Comparison of ENCODE assay signal across 1 cellular context in the genomic region with DNA sequence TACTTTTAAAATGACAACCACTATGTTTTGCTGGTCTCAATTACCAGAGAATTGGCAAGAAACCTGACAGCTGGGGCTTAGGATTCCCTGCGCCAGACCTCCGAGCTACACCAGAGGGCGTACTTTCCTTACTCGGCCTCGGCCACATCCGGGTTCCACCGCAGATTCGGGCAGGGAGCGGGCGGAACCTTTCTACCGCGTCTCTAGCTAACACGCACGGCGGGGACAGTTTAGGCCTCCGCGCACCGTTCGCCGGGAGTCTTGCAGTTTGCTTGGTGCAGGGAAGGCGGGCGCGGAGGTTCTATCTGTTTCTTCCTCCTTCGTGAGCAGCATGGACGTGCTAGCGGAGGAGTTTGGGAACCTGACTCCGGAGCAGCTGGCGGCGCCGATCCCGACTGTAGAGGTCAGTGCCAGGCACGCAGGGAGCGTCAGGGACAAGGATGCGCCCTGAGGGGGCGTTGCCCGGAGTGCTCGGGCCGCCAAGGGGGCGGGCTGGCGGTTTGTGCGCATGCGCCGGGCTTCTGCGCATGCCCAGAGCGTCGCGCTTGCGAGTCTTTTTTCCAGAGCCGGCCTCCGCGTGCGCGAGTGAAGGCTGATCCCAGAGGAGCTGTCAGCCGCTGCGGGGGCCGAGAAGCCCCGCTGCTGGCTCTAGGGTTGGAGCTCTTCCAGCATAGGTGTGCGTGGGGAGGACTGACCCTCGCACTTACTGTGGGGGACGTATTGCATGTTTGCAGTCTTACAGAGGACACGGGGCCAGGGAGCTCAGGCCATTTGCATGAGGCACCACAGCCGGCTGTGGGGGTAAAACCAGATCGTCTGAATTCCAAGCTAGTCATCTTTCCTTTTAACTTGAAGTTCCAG.
TF ChIP-seq lines count a peak whose summit lies in the region.

Gene POLR3B (plus strand): TSS at position 200 of the 861 bp plus-strand sequence. CDS start 132 bp downstream, at position 332.

TF ChIP-seq in GM12878, 131 proteins besides CTCF, POLR2A, EP300 and RAD21 (continued from another document):
- peak; percentile 83 for TF ChIP-seq POLR2AphosphoS5 (IDR thresholded peaks at IDR 0.05; ENCODE audit: low read length)
- TF ChIP-seq ZBTB4 (CRISPR knock-in tag; IDR thresholded peaks at IDR 0.05): no peak
- TF ChIP-seq SMARCA5 (IDR thresholded peaks at IDR 0.05): peak; percentile 97
- TF ChIP-seq BMI1 (IDR thresholded peaks at IDR 0.05; ENCODE audit: borderline replicate concordance): no peak
- no peak for TF ChIP-seq SUPT20H (IDR thresholded peaks at IDR 0.05; ENCODE audit: borderline replicate concordance, control insufficient read depth, low read depth, low read length)
- TF ChIP-seq E2F8 (IDR thresholded peaks at IDR 0.05; ENCODE audit: low read depth, partially characterized antibody): peak; percentile 79
- TF ChIP-seq KLF5 (IDR thresholded peaks at IDR 0.05; ENCODE audit: partially characterized antibody): peak; percentile 68
- TF ChIP-seq ZNF274 (IDR thresholded peaks at IDR 0.05; ENCODE audit: insufficient read depth, insufficient read length): no peak
- TF ChIP-seq, protein P1, sequence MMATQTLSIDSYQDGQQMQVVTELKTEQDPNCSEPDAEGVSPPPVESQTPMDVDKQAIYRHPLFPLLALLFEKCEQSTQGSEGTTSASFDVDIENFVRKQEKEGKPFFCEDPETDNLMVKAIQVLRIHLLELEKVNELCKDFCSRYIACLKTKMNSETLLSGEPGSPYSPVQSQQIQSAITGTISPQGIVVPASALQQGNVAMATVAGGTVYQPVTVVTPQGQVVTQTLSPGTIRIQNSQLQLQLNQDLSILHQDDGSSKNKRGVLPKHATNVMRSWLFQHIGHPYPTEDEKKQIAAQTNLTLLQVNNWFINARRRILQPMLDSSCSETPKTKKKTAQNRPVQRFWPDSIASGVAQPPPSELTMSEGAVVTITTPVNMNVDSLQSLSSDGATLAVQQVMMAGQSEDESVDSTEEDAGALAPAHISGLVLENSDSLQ (IDR thresholded peaks at IDR 0.05): peak; percentile 58
- TF ChIP-seq GATAD2B (conservative IDR thresholded peaks at IDR 0.05; ENCODE audit: low read depth): peak; percentile 87; the same call in 1 of the 2 replicates
- TF ChIP-seq FOS (IDR thresholded peaks at IDR 0.05; ENCODE audit: borderline replicate concordance, extremely low read depth, insufficient read length): no peak
- peak; percentile 87 for TF ChIP-seq ESRRA (IDR thresholded peaks at IDR 0.05; ENCODE audit: low read length)
- no peak for TF ChIP-seq EZH2 (IDR thresholded peaks at IDR 0.05; ENCODE audit: borderline replicate concordance, control insufficient read depth, low read depth, low read length)
- no peak for TF ChIP-seq IRF3 (IDR thresholded peaks at IDR 0.05)
- TF ChIP-seq, protein P2, sequence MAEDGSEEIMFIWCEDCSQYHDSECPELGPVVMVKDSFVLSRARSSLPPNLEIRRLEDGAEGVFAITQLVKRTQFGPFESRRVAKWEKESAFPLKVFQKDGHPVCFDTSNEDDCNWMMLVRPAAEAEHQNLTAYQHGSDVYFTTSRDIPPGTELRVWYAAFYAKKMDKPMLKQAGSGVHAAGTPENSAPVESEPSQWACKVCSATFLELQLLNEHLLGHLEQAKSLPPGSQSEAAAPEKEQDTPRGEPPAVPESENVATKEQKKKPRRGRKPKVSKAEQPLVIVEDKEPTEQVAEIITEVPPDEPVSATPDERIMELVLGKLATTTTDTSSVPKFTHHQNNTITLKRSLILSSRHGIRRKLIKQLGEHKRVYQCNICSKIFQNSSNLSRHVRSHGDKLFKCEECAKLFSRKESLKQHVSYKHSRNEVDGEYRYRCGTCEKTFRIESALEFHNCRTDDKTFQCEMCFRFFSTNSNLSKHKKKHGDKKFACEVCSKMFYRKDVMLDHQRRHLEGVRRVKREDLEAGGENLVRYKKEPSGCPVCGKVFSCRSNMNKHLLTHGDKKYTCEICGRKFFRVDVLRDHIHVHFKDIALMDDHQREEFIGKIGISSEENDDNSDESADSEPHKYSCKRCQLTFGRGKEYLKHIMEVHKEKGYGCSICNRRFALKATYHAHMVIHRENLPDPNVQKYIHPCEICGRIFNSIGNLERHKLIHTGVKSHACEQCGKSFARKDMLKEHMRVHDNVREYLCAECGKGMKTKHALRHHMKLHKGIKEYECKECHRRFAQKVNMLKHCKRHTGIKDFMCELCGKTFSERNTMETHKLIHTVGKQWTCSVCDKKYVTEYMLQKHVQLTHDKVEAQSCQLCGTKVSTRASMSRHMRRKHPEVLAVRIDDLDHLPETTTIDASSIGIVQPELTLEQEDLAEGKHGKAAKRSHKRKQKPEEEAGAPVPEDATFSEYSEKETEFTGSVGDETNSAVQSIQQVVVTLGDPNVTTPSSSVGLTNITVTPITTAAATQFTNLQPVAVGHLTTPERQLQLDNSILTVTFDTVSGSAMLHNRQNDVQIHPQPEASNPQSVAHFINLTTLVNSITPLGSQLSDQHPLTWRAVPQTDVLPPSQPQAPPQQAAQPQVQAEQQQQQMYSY (CRISPR knock-in tag; IDR thresholded peaks at IDR 0.05): no peak
